ENCODE assay signal across 35 cellular contexts in the genomic region with DNA sequence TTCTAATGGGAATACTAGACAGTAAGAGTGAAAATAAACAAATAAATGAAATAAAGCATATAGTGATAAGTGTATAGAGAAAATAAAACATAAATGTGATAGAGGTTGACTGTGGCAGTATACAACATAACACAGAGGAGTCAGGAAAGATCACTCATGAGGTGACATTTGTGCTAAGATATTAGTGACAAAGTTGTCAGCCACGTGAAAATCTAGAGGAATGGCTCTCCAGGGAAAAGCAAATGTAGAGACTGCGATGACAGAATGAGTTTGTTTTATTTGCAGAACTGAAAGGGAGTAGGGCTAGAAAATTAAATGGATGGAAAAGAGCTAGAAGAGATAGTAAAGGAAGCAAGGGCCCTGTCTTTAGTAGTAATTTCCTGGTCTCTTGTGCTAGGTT.
"Had no signal": no experiment of that assay in that cellular context is flagged by ENCODE, and none has a peak within 500 bp of the region (broad histone marks: within the 10 kb centered on the region; RNA-seq: fewer than 3 reads in every experiment).

No MANE protein-coding gene starts in this region.

- H3K36me3 ChIP-seq: MG63 had no signal

- H3K9me3 ChIP-seq: MG63 had no signal

- H3K9ac ChIP-seq: KMS-11 had no signal

- DNase-seq: Karpas-422, Kasumi-1, MG63, MM.1S, MV-4-11, NCI-H1048, NCI-H1092, NCI-H1092 treated with DMSO at 0.1 percent for 48 hours, NCI-H1105, NCI-H1105 treated with DMSO at 0.1 percent for 48 hours, NCI-H1417, NCI-H1417 treated with DMSO at 0.1 percent for 48 hours, NCI-H1436, NCI-H1436 treated with DMSO at 0.1 percent for 48 hours, NCI-H146, NCI-H1694, NCI-H1694 treated with DMSO at 0.1 percent for 48 hours, NCI-H187, NCI-H187 treated with DMSO at 0.1 percent for 48 hours, NCI-H1930, NCI-H2029, NCI-H2029 treated with DMSO at 0.1 percent for 48 hours, NCI-H2081, NCI-H2081 treated with DMSO at 0.1 percent for 48 hours, NCI-H2107, NCI-H2171, NCI-H2171 treated with DMSO at 0.1 percent for 48 hours, NCI-H2227 treated with DMSO at 0.1 percent for 48 hours, NCI-H226, NCI-H345, NCI-H446, NCI-H446 treated with DMSO at 0.1 percent for 48 hours, NCI-H510A, NCI-H510A treated with DMSO at 0.1 percent for 48 hours had no signal

- H3K27me3 ChIP-seq: MG63 had no signal

- H3K27ac ChIP-seq: KMS-11 had no signal

- H3K4me2 ChIP-seq: KMS-11 had no signal

- H3K4me3 ChIP-seq: MG63 had no signal
